In the genomic region with DNA sequence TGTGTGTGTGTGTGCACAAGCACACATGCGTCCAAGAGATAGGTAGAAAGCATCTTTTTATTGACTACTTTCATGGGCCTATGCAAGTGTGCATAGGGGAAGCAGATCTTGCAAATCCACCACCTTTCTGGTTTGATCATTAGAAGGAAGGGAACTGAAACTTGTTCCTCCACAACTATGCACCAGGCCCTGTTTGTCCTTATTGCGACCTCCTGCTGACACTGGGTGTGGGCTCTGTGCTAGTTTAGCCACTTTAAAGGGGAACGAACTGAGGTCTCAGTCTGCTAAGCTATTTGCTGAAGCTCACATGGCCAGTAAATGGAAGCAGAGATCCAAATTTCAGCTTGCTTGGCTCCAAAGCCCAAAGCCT, we compare ENCODE assay signal across 11 cellular contexts. TPM values are rescaled to one million over a fixed set of nuclear protein-coding genes. Genes with fewer than 3 reads are reported as not detected.
DNase-seq lines count a peak whose midpoint lies in the region; ATAC-seq and TF ChIP-seq lines count a peak whose summit lies in the region.
"Had no signal": no experiment of that assay in that cellular context is flagged by ENCODE, and none has a peak within 500 bp of the region (broad histone marks: within the 10 kb centered on the region; RNA-seq: fewer than 3 reads in every experiment).

No MANE protein-coding gene starts in this region.

- no peak overlapping the region for H3K4me3 ChIP-seq in CD4-positive, CD25-positive, alpha-beta regulatory T cell (ENCODE audit: low read depth, low read length)
- H3K4me3 ChIP-seq: gastrocnemius medialis, psoas muscle had no signal

- CTCF ChIA-PET in activated B cell treated with CpG ODN at 0.5 μM for 24 hours (lab: Charles Lee), result interaction anchor here (0.8 to 11.4 kb wide), 4 partner anchors 7 to 24 kb away, joined by 3 to 342 read pairs (median 5); no protein-coding TSS in a partner anchor

- no peaks in the 10 kb centered on the region for H3K36me3 ChIP-seq in CD4-positive, CD25-positive, alpha-beta regulatory T cell (ENCODE audit: control insufficient read depth, insufficient read depth, low read length)
- H3K36me3 ChIP-seq: gastrocnemius medialis had no signal

- peaks cover 29% of the 10 kb centered on the region for H3K27me3 Mint-ChIP-seq in CD4-positive, CD25-positive, alpha-beta regulatory T cell
- no peaks in the 10 kb centered on the region for H3K27me3 Mint-ChIP-seq in activated B cell treated with CpG ODN at 0.5 μM for 24 hours
- H3K27me3 Mint-ChIP-seq in activated T-helper 2 cell treated with anti-CD3 and anti-CD28 coated beads, Interferon-gamma antibody, Interleukin-2, Interleukin-4, amounts not matched to agents 10 μg/mL and 5 μg/mL and 100 μg/mL, durations not matched to agents 14 hours and 24 hours and 36 hours (ENCODE audit: low read depth), result peaks cover 41% of the 10 kb centered on the region

- peaks cover 11% of the 10 kb centered on the region for H3K27me3 ChIP-seq in CD4-positive, CD25-positive, alpha-beta regulatory T cell (ENCODE audit: control insufficient read depth, insufficient read depth, low read length)

- ATAC-seq in CD4-positive, CD25-positive, alpha-beta regulatory T cell (ENCODE audit: low read depth in 2 of 2), result peak; percentile 50 to 60
- ATAC-seq in GM19467 (IDR thresholded peaks at IDR 0.05; ENCODE audit: unreplicated experiment) (peak; percentile 82), HG03135 (IDR thresholded peaks at IDR 0.05; ENCODE audit: unreplicated experiment) (peak; percentile 92), activated B cell treated with CpG ODN at 0.5 μM for 24 hours (ENCODE audit: low read depth) (peak; percentile 89)
- ATAC-seq: gastrocnemius medialis, psoas muscle had no signal

- no peaks in the 10 kb centered on the region for H3K4me1 ChIP-seq in CD4-positive, CD25-positive, alpha-beta regulatory T cell (ENCODE audit: control insufficient read depth, insufficient read depth, low read length, poor library complexity, severe bottlenecking)
- H3K4me1 ChIP-seq: gastrocnemius medialis, psoas muscle had no signal

- H3K27ac ChIP-seq in CD4-positive, CD25-positive, alpha-beta regulatory T cell (ENCODE audit: insufficient read depth, low read length, poor library complexity, severe bottlenecking), result no peak overlapping the region
- H3K27ac ChIP-seq: gastrocnemius medialis, psoas muscle had no signal

- intact Hi-C loops in activated B cell treated with CpG ODN at 0.5 μM for 24 hours (cut with micrococcal nuclease), result loop anchor here (1.0 to 2.0 kb wide), 5 partner anchors 10 to 242 kb away; a partner anchor contains a TSS
- intact Hi-C loops in activated T-helper 2 cell treated with anti-CD3 and anti-CD28 coated beads, Interferon-gamma antibody, Interleukin-2, Interleukin-4, amounts not matched to agents 10 μg/mL and 5 μg/mL and 100 μg/mL, durations not matched to agents 14 hours and 24 hours and 36 hours (cut with micrococcal nuclease), result no loop called here

- no peak for DNase-seq in CD4-positive, CD25-positive, alpha-beta regulatory T cell
- DNase-seq in activated B cell treated with CpG ODN at 0.5 μM for 24 hours, result peak; percentile 34
- no peak for DNase-seq in activated T-helper 2 cell treated with anti-CD3 and anti-CD28 coated beads, Interferon-gamma antibody, Interleukin-2, Interleukin-4, amounts not matched to agents 10 μg/mL and 5 μg/mL and 100 μg/mL, durations not matched to agents 14 hours and 24 hours and 36 hours (ENCODE audit: low spot score)
- DNase-seq in KBM-7, result no peak
- DNase-seq in NCI-H2081 treated with DMSO at 0.1 percent for 48 hours (lab: John Stamatoyannopoulos, UW), result no peak
- DNase-seq in stimulated activated CD4-positive, alpha-beta T cell treated with anti-CD3 and anti-CD28 coated beads, Interleukin-15, amount 100 ng/mL, for 24 hours, result no peak
- DNase-seq: psoas muscle, SK-N-SH had no signal

- H3K27ac Mint-ChIP-seq in CD4-positive, CD25-positive, alpha-beta regulatory T cell, result no peak overlapping the region
- H3K27ac Mint-ChIP-seq in activated B cell treated with CpG ODN at 0.5 μM for 24 hours, result peak overlapping the region; percentile 90
- no peak overlapping the region for H3K27ac Mint-ChIP-seq in activated T-helper 2 cell treated with anti-CD3 and anti-CD28 coated beads, Interferon-gamma antibody, Interleukin-2, Interleukin-4, amounts not matched to agents 10 μg/mL and 5 μg/mL and 100 μg/mL, durations not matched to agents 14 hours and 24 hours and 36 hours

- no peak for TF ChIP-seq CTCF in activated B cell treated with CpG ODN at 0.5 μM for 24 hours (IDR thresholded peaks at IDR 0.05)

- POLR2A ChIA-PET in activated B cell treated with CpG ODN at 0.5 μM for 24 hours (lab: Charles Lee), result interaction anchor here (0.7 to 2.3 kb wide), 5 partner anchors 9 to 168 kb away, joined by 4 to 18 read pairs (median 10); a partner anchor contains a TSS

- H3K9me3 ChIP-seq in CD4-positive, CD25-positive, alpha-beta regulatory T cell (ENCODE audit: control insufficient read depth in 2 of 2, low read length in 2 of 2), result no peaks in the 10 kb centered on the region
- H3K9me3 ChIP-seq: gastrocnemius medialis, psoas muscle, SK-N-SH had no signal

- H3K4me3 Mint-ChIP-seq in CD4-positive, CD25-positive, alpha-beta regulatory T cell, result no peak overlapping the region
- peak overlapping the region; percentile 66 for H3K4me3 Mint-ChIP-seq in activated B cell treated with CpG ODN at 0.5 μM for 24 hours
- H3K4me3 Mint-ChIP-seq in activated T-helper 2 cell treated with anti-CD3 and anti-CD28 coated beads, Interferon-gamma antibody, Interleukin-2, Interleukin-4, amounts not matched to agents 10 μg/mL and 5 μg/mL and 100 μg/mL, durations not matched to agents 14 hours and 24 hours and 36 hours (ENCODE audit: low read depth), result no peak overlapping the region

- no peaks in the 10 kb centered on the region for H3K36me3 Mint-ChIP-seq in CD4-positive, CD25-positive, alpha-beta regulatory T cell
- H3K36me3 Mint-ChIP-seq in activated B cell treated with CpG ODN at 0.5 μM for 24 hours (ENCODE audit: low read depth), result no peaks in the 10 kb centered on the region
- H3K36me3 Mint-ChIP-seq in activated T-helper 2 cell treated with anti-CD3 and anti-CD28 coated beads, Interferon-gamma antibody, Interleukin-2, Interleukin-4, amounts not matched to agents 10 μg/mL and 5 μg/mL and 100 μg/mL, durations not matched to agents 14 hours and 24 hours and 36 hours (ENCODE audit: low read depth), result no peaks in the 10 kb centered on the region

- in situ Hi-C loops in KBM-7 (cut with MboI; ENCODE audit: low pct_unique_long_range_greater_than_20kb, low sequenced_read_pairs), result no loop called here

- peaks cover 0 to 2% (median 0%) of the 10 kb centered on the region in 4 donors for H3K4me1 Mint-ChIP-seq in CD4-positive, CD25-positive, alpha-beta regulatory T cell
- H3K4me1 Mint-ChIP-seq in activated B cell treated with CpG ODN at 0.5 μM for 24 hours, result peaks cover 63% of the 10 kb centered on the region
- H3K4me1 Mint-ChIP-seq in activated T-helper 2 cell treated with anti-CD3 and anti-CD28 coated beads, Interferon-gamma antibody, Interleukin-2, Interleukin-4, amounts not matched to agents 10 μg/mL and 5 μg/mL and 100 μg/mL, durations not matched to agents 14 hours and 24 hours and 36 hours (ENCODE audit: low read depth), result peaks cover 5% of the 10 kb centered on the region

- peaks cover 0 to under 1% (median 0%) of the 10 kb centered on the region in 7 donors for H3K9me3 Mint-ChIP-seq in CD4-positive, CD25-positive, alpha-beta regulatory T cell
- no peaks in the 10 kb centered on the region for H3K9me3 Mint-ChIP-seq in activated B cell treated with CpG ODN at 0.5 μM for 24 hours
- H3K9me3 Mint-ChIP-seq in activated T-helper 2 cell treated with anti-CD3 and anti-CD28 coated beads, Interferon-gamma antibody, Interleukin-2, Interleukin-4, amounts not matched to agents 10 μg/mL and 5 μg/mL and 100 μg/mL, durations not matched to agents 14 hours and 24 hours and 36 hours, result no peaks in the 10 kb centered on the region

RNA-seq across cellular contexts. Expression of a gene that starts 32.1 kb away (rescaled TPM):
- 11.3 TPM for total RNA-seq in CD4-positive, CD25-positive, alpha-beta regulatory T cell
- 10 to 100 TPM; 22.4 to 29.2 (median 28.8) TPM for polyA plus RNA-seq in CD4-positive, CD25-positive, alpha-beta regulatory T cell
- total RNA-seq in activated B cell treated with CpG ODN at 0.5 μM for 24 hours, result 16.8 and 16.9 TPM in 2 replicates
- total RNA-seq in activated T-helper 2 cell treated with anti-CD3 and anti-CD28 coated beads, Interferon-gamma antibody, Interleukin-2, Interleukin-4, amounts not matched to agents 10 μg/mL and 5 μg/mL and 100 μg/mL, durations not matched to agents 14 hours and 24 hours and 36 hours, result 48.4 and 51.6 TPM in 2 replicates

RNA-seq across cellular contexts. Expression of a gene that starts 42.3 kb away (rescaled TPM):
- 58.9 TPM for total RNA-seq in CD4-positive, CD25-positive, alpha-beta regulatory T cell
- polyA plus RNA-seq in CD4-positive, CD25-positive, alpha-beta regulatory T cell, result 1 to 10 TPM; 4.6 to 7.9 (median 6.1) TPM
- total RNA-seq in activated B cell treated with CpG ODN at 0.5 μM for 24 hours, result 35.5 and 38.8 TPM in 2 replicates
- total RNA-seq in activated T-helper 2 cell treated with anti-CD3 and anti-CD28 coated beads, Interferon-gamma antibody, Interleukin-2, Interleukin-4, amounts not matched to agents 10 μg/mL and 5 μg/mL and 100 μg/mL, durations not matched to agents 14 hours and 24 hours and 36 hours, result 33.8 and 37.0 TPM in 2 replicates
